In the genomic region with DNA sequence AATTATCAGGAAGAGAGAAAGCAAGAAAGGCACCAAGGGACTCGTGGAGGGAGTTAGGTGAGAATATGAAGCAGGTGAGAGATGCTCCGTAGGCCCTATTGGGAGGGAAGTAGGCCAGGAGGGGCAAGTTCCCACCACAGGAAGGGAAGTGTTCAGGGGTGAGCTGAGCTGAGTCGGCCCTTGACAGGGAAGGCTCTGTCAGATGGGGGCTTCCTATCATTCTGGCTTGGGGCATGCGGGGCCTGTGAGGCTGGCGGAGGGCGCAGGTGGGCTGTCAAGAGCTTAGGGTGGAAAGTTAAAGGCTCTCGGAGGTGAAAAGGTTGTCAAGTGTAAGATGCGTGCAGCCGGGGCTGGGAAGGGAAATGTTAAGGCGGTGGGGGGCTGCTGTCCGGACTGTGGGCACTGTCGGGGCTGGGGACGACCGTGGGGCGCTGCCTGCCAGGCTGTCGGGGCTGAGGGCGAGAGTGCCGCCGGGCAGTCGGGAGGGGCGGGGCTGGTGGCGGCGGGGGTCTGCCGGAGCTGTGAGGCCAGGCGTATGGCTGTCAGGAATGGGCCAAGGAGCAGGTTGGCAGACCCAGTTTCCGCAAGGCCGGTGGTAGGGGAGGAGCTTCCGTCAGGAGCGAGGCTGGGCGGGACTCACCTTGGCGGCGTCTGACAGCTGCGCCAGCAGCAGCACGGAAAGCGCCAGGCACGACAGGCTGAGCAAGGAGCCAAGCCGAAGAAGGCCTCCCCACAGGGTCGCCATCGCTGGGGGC, we compare ENCODE assay signal across 8 cellular contexts. TPM values are rescaled to one million over a fixed set of nuclear protein-coding genes. Genes with fewer than 3 reads are reported as not detected.
DNase-seq lines count a peak whose midpoint lies in the region; ATAC-seq lines count a peak whose summit lies in the region.

No MANE protein-coding gene starts in this region.

- peak; percentile 67 for ATAC-seq in GM19035 (IDR thresholded peaks at IDR 0.05; ENCODE audit: unreplicated experiment)
- peak; percentile 76 for ATAC-seq in HG03354 (IDR thresholded peaks at IDR 0.05; ENCODE audit: poor library complexity, severe bottlenecking, unreplicated experiment)

- DNase-seq in AG20443 (ENCODE audit: low spot score) (peak; percentile 77), NCI-H446 (lab: John Stamatoyannopoulos, UW) (peak; percentile 20 to 82), dermis microvascular lymphatic vessel endothelial cell (ENCODE audit: low read depth in 2 of 2) (peak; percentile 45 to 76), medulla oblongata (ENCODE audit: extremely low spot score) (peak; percentile 15)
- DNase-seq in activated CD4-positive, alpha-beta T cell treated with anti-CD3 and anti-CD28 coated beads, Interleukin-2, amount 50 U/mL, for 4 hours = peak; percentile 73
- peak; percentile 49 for DNase-seq in stimulated activated CD8-positive, alpha-beta memory T cell treated with anti-CD3 and anti-CD28 coated beads, Interleukin-15, amount 100 ng/mL, for 24 hours (ENCODE audit: low read depth)

RNA-seq across cellular contexts. Expression of a gene that starts 0.5 kb away (rescaled TPM):
- 26.3 and 30.6 TPM in 2 replicates for total RNA-seq in dermis microvascular lymphatic vessel endothelial cell

RNA-seq across cellular contexts. Expression of a gene that starts 20.9 kb away (rescaled TPM):
- total RNA-seq in dermis microvascular lymphatic vessel endothelial cell = not detected in 2 replicates

RNA-seq across cellular contexts. Expression of a gene that starts 31.0 kb away (rescaled TPM):
- total RNA-seq in dermis microvascular lymphatic vessel endothelial cell = not detected in 2 replicates

RNA-seq across cellular contexts. Expression of a gene that starts 40.1 kb away (rescaled TPM):
- 0.63 and 1.2 TPM in 2 replicates for total RNA-seq in dermis microvascular lymphatic vessel endothelial cell

RNA-seq across cellular contexts. Expression of a gene that starts 52.8 kb away (rescaled TPM):
- 19.0 and 31.3 TPM in 2 replicates for total RNA-seq in dermis microvascular lymphatic vessel endothelial cell

Comparison
In these comparisons a context has a peak if more than half of its experiments do, and no peak if none do; other contexts are left out.
1. Peak in every context shown above with its lines: DNase-seq and ATAC-seq.
2. DNase-seq: peak in every context shown above with its lines; median percentile 77 in AG20443; 73 in activated CD4-positive, alpha-beta T cell treated with anti-CD3 and anti-CD28 coated beads, Interleukin-2, amount 50 U/mL, for 4 hours; 60 in dermis microvascular lymphatic vessel endothelial cell; 51 in NCI-H446; 49 in stimulated activated CD8-positive, alpha-beta memory T cell treated with anti-CD3 and anti-CD28 coated beads, Interleukin-15, amount 100 ng/mL, for 24 hours; 15 in medulla oblongata.